11 cellular contexts compared by ENCODE assay signal in genomic region chr6:7144810-7145209, GRCh38.
DNase-seq lines count a peak whose midpoint lies in the region; ATAC-seq and TF ChIP-seq lines count a peak whose summit lies in the region.
"Had no signal": no experiment of that assay in that cellular context is flagged by ENCODE, and none has a peak within 500 bp of the region (broad histone marks: within the 10 kb centered on the region; RNA-seq: fewer than 3 reads in every experiment).

No MANE protein-coding gene starts in this region.

- no peaks in the 10 kb centered on the region for H3K9me3 ChIP-seq in BLaER1 treated with 17β-estradiol and CSF1 and Interleukin-3, amounts not matched to agents 10 nM and 100 nM (replicated peaks in 1 of 11)
- no peaks in the 10 kb centered on the region for H3K9me3 ChIP-seq in parathyroid adenoma (ENCODE audit: control insufficient read depth, low read length)

- TF ChIP-seq POLR2A in NB4 (IDR thresholded peaks at IDR 0.05; ENCODE audit: extremely low read depth, insufficient read length) (no peak), erythroblast (IDR thresholded peaks at IDR 0.05; ENCODE audit: low read length) (no peak)

- ATAC-seq in GM18873 (IDR thresholded peaks at IDR 0.05; ENCODE audit: low FRiP score, unreplicated experiment) (no peak), GM18511 (IDR thresholded peaks at IDR 0.05; ENCODE audit: unreplicated experiment) (no peak)

- peaks cover 32% of the 10 kb centered on the region for H3K79me2 ChIP-seq in parathyroid adenoma

- H3K36me3 ChIP-seq in BLaER1 treated with 17β-estradiol and CSF1 and Interleukin-3, amounts not matched to agents 10 nM and 100 nM, result peaks cover 0 to 19% (median 0%) of the 10 kb centered on the region in 11 experiments; a peak in 9 of 22 replicates
- H3K36me3 ChIP-seq in parathyroid adenoma (ENCODE audit: control insufficient read depth, insufficient read depth, low read length), result no peaks in the 10 kb centered on the region

- H3K27me3 ChIP-seq in BLaER1 treated with 17β-estradiol and CSF1 and Interleukin-3, amounts not matched to agents 10 nM and 100 nM, result no peaks in the 10 kb centered on the region
- H3K27me3 ChIP-seq in parathyroid adenoma (ENCODE audit: control insufficient read depth, insufficient read depth, low read length), result no peaks in the 10 kb centered on the region

- TF ChIP-seq CTCF in NB4 (IDR thresholded peaks at IDR 0.05; ENCODE audit: low read depth, low read length), result no peak
- no peak for TF ChIP-seq CTCF in parathyroid adenoma (IDR thresholded peaks at IDR 0.05)

- peak overlapping the region; percentile 61 for H2AFZ ChIP-seq in parathyroid adenoma

- peaks cover 76 to 97% (median 84%) of the 10 kb centered on the region in 10 experiments for H3K4me1 ChIP-seq in BLaER1 treated with 17β-estradiol and CSF1 and Interleukin-3, amounts not matched to agents 10 nM and 100 nM
- H3K4me1 ChIP-seq in parathyroid adenoma, result peaks cover 25% of the 10 kb centered on the region

- peak overlapping the region in 10 of 11 experiments; percentile 51 to 78 (median 69); a peak in 20 of 22 replicates for H3K27ac ChIP-seq in BLaER1 treated with 17β-estradiol and CSF1 and Interleukin-3, amounts not matched to agents 10 nM and 100 nM
- H3K27ac ChIP-seq in parathyroid adenoma, result peak overlapping the region; percentile 81

- H3K4me3 ChIP-seq in BLaER1 treated with 17β-estradiol and CSF1 and Interleukin-3, amounts not matched to agents 10 nM and 100 nM, result no peak overlapping the region
- H3K4me3 ChIP-seq in NB4 (ENCODE audit: low read depth, low read length) (peak overlapping the region; percentile 78), parathyroid adenoma (ENCODE audit: low read depth, low read length) (peak overlapping the region; percentile 38)

- DNase-seq in NB4 (ENCODE audit: low read depth) (peak; percentile 61), erythroblast (lab: John Stamatoyannopoulos, UW) (peak; percentile 69 to 75), islet precursor cell (no peak), hippocampal formation (lab: John Stamatoyannopoulos, UW) (no peak)
- DNase-seq: activated naive CD4-positive, alpha-beta T cell treated with Interleukin-2 at 50 U/mL for 16 hours; midbrain; stimulated activated CD4-positive, alpha-beta T cell treated with anti-CD3 and anti-CD28 coated beads, Interleukin-2, amount 100 ng/mL, for 48 hours had no signal

- H4K20me1 ChIP-seq in BLaER1 treated with 17β-estradiol and CSF1 and Interleukin-3, amounts not matched to agents 10 nM and 100 nM, result peaks cover 60 to 99% (median 94%) of the 10 kb centered on the region in 11 experiments; a peak in 21 of 22 replicates

- H3K9ac ChIP-seq in BLaER1 treated with 17β-estradiol and CSF1 and Interleukin-3, amounts not matched to agents 10 nM and 100 nM, result peak overlapping the region in 9 of 11 experiments; percentile 45 to 72 (median 68); a peak in 11 of 22 replicates
- no peak overlapping the region for H3K9ac ChIP-seq in parathyroid adenoma

- peak overlapping the region; percentile 79 to 93 (median 90) for H3K4me2 ChIP-seq in BLaER1 treated with 17β-estradiol and CSF1 and Interleukin-3, amounts not matched to agents 10 nM and 100 nM
- peak overlapping the region; percentile 47 for H3K4me2 ChIP-seq in parathyroid adenoma (ENCODE audit: low read length)

Comparison
In these comparisons a context has a peak if more than half of its experiments do, and no peak if none do; other contexts are left out.
1. H3K4me3 ChIP-seq: peak in NB4 (single experiment) and parathyroid adenoma (single experiment); none in BLaER1 treated with 17β-estradiol and CSF1 and Interleukin-3, amounts not matched to agents 10 nM and 100 nM (0 of 10).
2. DNase-seq: peak in NB4 (single experiment) and erythroblast (2 of 2); none in islet precursor cell (single experiment) and hippocampal formation (0 of 2).